ENCODE assay signal across 29 cellular contexts in genomic region chr1:116147114-116147510, GRCh38. TPM values are rescaled to one million over a fixed set of nuclear protein-coding genes. Genes with fewer than 3 reads are reported as not detected.
DNase-seq lines count a peak whose midpoint lies in the region; ATAC-seq and TF ChIP-seq lines count a peak whose summit lies in the region.
"Had no signal": no experiment of that assay in that cellular context is flagged by ENCODE, and none has a peak within 500 bp of the region (broad histone marks: within the 10 kb centered on the region; RNA-seq: fewer than 3 reads in every experiment).

No MANE protein-coding gene starts in this region.

- no peak overlapping the region for H2AK5ac ChIP-seq in trophoblast cell (ENCODE audit: low read length)

- H3K9ac ChIP-seq in trophoblast cell (ENCODE audit: low read length), result no peak overlapping the region
- H3K9ac ChIP-seq: BLaER1 treated with 17β-estradiol and CSF1 and Interleukin-3, amounts not matched to agents 10 nM and 100 nM had no signal

- H4K91ac ChIP-seq in trophoblast cell (ENCODE audit: low read depth, low read length), result peak overlapping the region; percentile 51

- no peak overlapping the region for H2AFZ ChIP-seq in trophoblast cell (ENCODE audit: insufficient read depth, low read length, poor library complexity)
- H2AFZ ChIP-seq: PC-9 had no signal

- POLR2A ChIA-PET in Caco-2 (lab: Charles Lee), result interaction anchor here (0.5 kb wide), 1 partner anchor 839 kb away, joined by 4 read pairs; no protein-coding TSS in a partner anchor

- no peak for DNase-seq in Caco-2
- no peak for DNase-seq in T-helper 17 cell
- peak; percentile 60 for DNase-seq in islet precursor cell
- no peak for DNase-seq in trophoblast cell
- no peak for DNase-seq in NCI-H128 (lab: John Stamatoyannopoulos, UW; ENCODE audit: unreplicated experiment)
- no peak for DNase-seq in NCI-H187 treated with DMSO at 0.1 percent for 48 hours (lab: John Stamatoyannopoulos, UW)
- no peak for DNase-seq in lower leg skin (ENCODE audit: low spot score in 2 of 2)
- DNase-seq in left lobe of liver (ENCODE audit: low spot score), result no peak
- DNase-seq: CD4-positive, alpha-beta memory T cell; COR-L47; DMS79; GDM1; KBM-7; MG63; NCI-H1105 treated with DMSO at 0.1 percent for 48 hours; NCI-H2029 treated with DMSO at 0.1 percent for 48 hours; NCI-H446 treated with DMSO at 0.1 percent for 48 hours; NCI-H526; NCI-H82; PC-9; SJCRH30 had no signal

- H2BK5ac ChIP-seq in trophoblast cell (ENCODE audit: low read depth, low read length, poor library complexity), result no peak overlapping the region

- no peak overlapping the region for H4K8ac ChIP-seq in trophoblast cell (ENCODE audit: low read depth, low read length)

- TF ChIP-seq POLR2A in lower leg skin (IDR thresholded peaks at IDR 0.05), result no peak

- H3K27me3 ChIP-seq in Caco-2 (replicated peaks; ENCODE audit: control insufficient read depth, insufficient read depth, low read length), result no peaks in the 10 kb centered on the region
- no peaks in the 10 kb centered on the region for H3K27me3 ChIP-seq in trophoblast cell (ENCODE audit: insufficient read depth, low read length)
- H3K27me3 ChIP-seq: BLaER1 treated with 17β-estradiol and CSF1 and Interleukin-3, amounts not matched to agents 10 nM and 100 nM; SJCRH30 had no signal

- H3K9me3 ChIP-seq in Caco-2 (peaks cover 7% of the 10 kb centered on the region), T-helper 17 cell (ENCODE audit: control insufficient read depth, low read length, poor library complexity, severe bottlenecking) (peaks cover 5% of the 10 kb centered on the region), trophoblast cell (ENCODE audit: insufficient read depth, low read depth, low read length) (peaks cover 2% of the 10 kb centered on the region)

- H3K36me3 ChIP-seq in Caco-2 (ENCODE audit: control insufficient read depth, insufficient read depth, low read length) (no peaks in the 10 kb centered on the region), trophoblast cell (ENCODE audit: control insufficient read depth in 1 of 2, insufficient read depth in 2 of 2, low read length in 2 of 2) (no peaks in the 10 kb centered on the region)
- H3K36me3 ChIP-seq: BLaER1 treated with 17β-estradiol and CSF1 and Interleukin-3, amounts not matched to agents 10 nM and 100 nM; MG63; SJCRH30 had no signal

- no peak overlapping the region for H3K23ac ChIP-seq in trophoblast cell (ENCODE audit: low read length)

- H3K79me1 ChIP-seq in trophoblast cell (ENCODE audit: low read length), result peaks cover 5% of the 10 kb centered on the region

- peaks cover 16% of the 10 kb centered on the region for H3K9me3 Mint-ChIP-seq in Caco-2 (ENCODE audit: unreplicated experiment)

- CTCF ChIA-PET in Caco-2 (lab: Charles Lee), result interaction anchor here (1.3 to 1.4 kb wide), 2 partner anchors 8 to 337 kb away, joined by 4 read pairs; no protein-coding TSS in a partner anchor

- H3K27ac Mint-ChIP-seq in Caco-2 (ENCODE audit: unreplicated experiment) (peak overlapping the region; percentile 82), T-helper 17 cell (peak overlapping the region; percentile 77)
- H3K27ac Mint-ChIP-seq: CD4-positive, alpha-beta memory T cell had no signal

- no peak overlapping the region for H3K4ac ChIP-seq in trophoblast cell (ENCODE audit: low read depth, low read length)

- H3K27me3 Mint-ChIP-seq in Caco-2 (ENCODE audit: insufficient read depth, unreplicated experiment) (no peaks in the 10 kb centered on the region), T-helper 17 cell (peaks cover 15% of the 10 kb centered on the region)

- H3K27ac ChIP-seq in trophoblast cell (ENCODE audit: low read depth, low read length), result no peak overlapping the region
- H3K27ac ChIP-seq: BLaER1 treated with 17β-estradiol and CSF1 and Interleukin-3, amounts not matched to agents 10 nM and 100 nM; PC-9; SJCRH30 had no signal

- H3K4me1 ChIP-seq in Caco-2 (peaks cover 15% of the 10 kb centered on the region; the same call in 1 of the 2 replicates), trophoblast cell (ENCODE audit: control insufficient read depth in 1 of 2, insufficient read depth in 2 of 2, low read length in 2 of 2) (peaks cover 14 to 18% of the 10 kb centered on the region in 2 experiments)

- H3K4me3 ChIP-seq in Caco-2 (ENCODE audit: low read depth, low read length) (no peak overlapping the region), trophoblast cell (ENCODE audit: low read depth, low read length) (no peak overlapping the region), lower leg skin (ENCODE audit: low read depth, poor library complexity, severe bottlenecking) (no peak overlapping the region)
- H3K4me3 ChIP-seq: BLaER1 treated with 17β-estradiol and CSF1 and Interleukin-3, amounts not matched to agents 10 nM and 100 nM; GM12878; MG63; PC-9; SJCRH30 had no signal

- no CpG with 5 or more reads among the region's 3 CpGs for WGBS in trophoblast cell (ENCODE audit: extremely low coverage, insufficient coverage, insufficient read length)
- 82 to 87% methylated on average over 3 of the region's 3 CpGs for WGBS in lower leg skin, 2 donors

- BruUV-seq in Caco-2 (replicated peaks; lab: Mats Ljungman, UMichigan), result no TSS peak

- H4K12ac ChIP-seq in trophoblast cell (ENCODE audit: low read depth, low read length), result no peak overlapping the region

- peak overlapping the region; percentile 23 for H2BK12ac ChIP-seq in trophoblast cell (ENCODE audit: low read length)

- no peak overlapping the region for H3K14ac ChIP-seq in trophoblast cell (ENCODE audit: low read length)

- H3K4me2 ChIP-seq in trophoblast cell (ENCODE audit: low read length), result no peak overlapping the region
- H3K4me2 ChIP-seq: BLaER1 treated with 17β-estradiol and CSF1 and Interleukin-3, amounts not matched to agents 10 nM and 100 nM; PC-9 had no signal

- H3K4me1 Mint-ChIP-seq in Caco-2 (ENCODE audit: low read depth, unreplicated experiment), result no peaks in the 10 kb centered on the region
- peaks cover 17% of the 10 kb centered on the region for H3K4me1 Mint-ChIP-seq in T-helper 17 cell

- H3K79me2 ChIP-seq in trophoblast cell (ENCODE audit: control insufficient read depth, insufficient read depth, low read length, poor library complexity), result no peaks in the 10 kb centered on the region

- H3K18ac ChIP-seq in trophoblast cell (ENCODE audit: low read length), result no peak overlapping the region

- H2BK120ac ChIP-seq in trophoblast cell (ENCODE audit: insufficient read depth, low read length, poor library complexity), result peak overlapping the region; percentile 17

- ATAC-seq in T-helper 17 cell (no peak), left lobe of liver (no peak)
- ATAC-seq: GM12878, HCT116, Right ventricle myocardium inferior had no signal

- H3K36me3 Mint-ChIP-seq in Caco-2 (ENCODE audit: insufficient read depth, unreplicated experiment) (no peaks in the 10 kb centered on the region), T-helper 17 cell (ENCODE audit: low read depth) (peaks cover 4% of the 10 kb centered on the region)

- intact Hi-C loops in Caco-2 (cut with micrococcal nuclease; ENCODE audit: unreplicated experiment), result no loop called here
- intact Hi-C loops in lower leg skin (cut with DNase I; ENCODE audit: low total_unique reads), result no loop called here

- TF ChIP-seq CTCF in Caco-2 (IDR thresholded peaks at IDR 0.05; ENCODE audit: insufficient read depth in 1 of 2, low read depth in 1 of 2, low read length in 1 of 2, severe bottlenecking in 1 of 2, unreplicated experiment in 1 of 2) (no peak), lower leg skin (IDR thresholded peaks at IDR 0.05) (no peak)

- H3K4me3 Mint-ChIP-seq in Caco-2 (ENCODE audit: unreplicated experiment), result no peak overlapping the region
- no peak overlapping the region for H3K4me3 Mint-ChIP-seq in T-helper 17 cell
- H3K4me3 Mint-ChIP-seq: CD4-positive, alpha-beta memory T cell had no signal

RNA-seq across cellular contexts. Expression of gene MAB21L3, which starts 35.9 kb away (rescaled TPM):
- total RNA-seq in Caco-2 (2022) (0.26 and 0.66 TPM in 2 replicates), T-helper 17 cell (not detected), lower leg skin (10 to 100 TPM; 17.7 to 27.1 (median 23.4) TPM), left lobe of liver (0.63 TPM)
- 0.55 and 0.68 TPM in 2 replicates for polyA plus RNA-seq in trophoblast cell (2013)
- total RNA-seq: CD4-positive, alpha-beta memory T cell; H1; HT1080; PC-9; RPMI7951 had no signal
- polyA plus RNA-seq: AG04450; CD4-positive, alpha-beta memory T cell; H1 had no signal

Comparison
In these comparisons a context has a peak if more than half of its experiments do, and no peak if none do; other contexts are left out.
1. RNA of gene MAB21L3, which starts 35.9 kb away (total RNA-seq): 17.7 to 27.1 TPM in lower leg skin; 0.26 to 0.66 TPM in Caco-2, 0.63 TPM in left lobe of liver (single experiment) and not detected in T-helper 17 cell; every median in the first group is over 10 times any median in the second.